Comparison of ENCODE assay signal across 36 cellular contexts in genomic region chr7:44497151-44498013, GRCh38. TPM values are rescaled to one million over a fixed set of nuclear protein-coding genes. Genes with fewer than 3 reads are reported as not detected.
"Had no signal": no experiment of that assay in that cellular context is flagged by ENCODE, and none has a peak within 500 bp of the region (broad histone marks: within the 10 kb centered on the region; RNA-seq: fewer than 3 reads in every experiment).

No MANE protein-coding gene starts in this region.

- H3K36me3 ChIP-seq: cardiac muscle cell, lower lobe of right lung, ovary, sigmoid colon, stomach, thyroid gland, upper lobe of left lung, vagina had no signal

- ATAC-seq: activated CD4-positive, CD25-positive, alpha-beta regulatory T cell treated with anti-CD3 and anti-CD28 coated beads, Interleukin-2, amount 50 U/mL, for 24 hours; body of pancreas; effector memory CD8-positive, alpha-beta T cell; lower lobe of right lung; mucosa of descending colon; stimulated activated naive B cell treated with anti-CD40 and anti-IgM and Interleukin-4, amounts not matched to agents 10 μg/mL and 1 μg/mL and 100 μg/mL, for 72 hours had no signal

- H3K4me1 Mint-ChIP-seq: immature natural killer cell; stimulated activated naive B cell treated with anti-CD40 and anti-IgM and Interleukin-4, amounts not matched to agents 10 μg/mL and 1 μg/mL and 100 μg/mL, for 72 hours had no signal

- H3K27ac Mint-ChIP-seq: activated naive CD8-positive, alpha-beta T cell; effector memory CD8-positive, alpha-beta T cell; immature natural killer cell; natural killer cell treated with Interleukin-12 subunit alpha and Interleukin-12 subunit beta and Interleukin-15 and Interleukin-18, amount 100 ng/mL, for 72 hours; progenitor cell of endocrine pancreas; stimulated activated naive B cell treated with anti-CD40 and anti-IgM and Interleukin-4, amounts not matched to agents 10 μg/mL and 1 μg/mL and 100 μg/mL, for 72 hours; T-helper 2 cell treated with Interferon-gamma antibody and Interleukin-4, amounts not matched to agents 5 μg/mL and 100 μg/mL, for 36 hours had no signal

- H3K9me3 Mint-ChIP-seq: effector memory CD8-positive, alpha-beta T cell; immature natural killer cell; natural killer cell treated with Interleukin-12 subunit alpha and Interleukin-12 subunit beta and Interleukin-15 and Interleukin-18, amount 100 ng/mL, for 72 hours; stimulated activated naive B cell treated with anti-CD40 and anti-IgM and Interleukin-4, amounts not matched to agents 10 μg/mL and 1 μg/mL and 100 μg/mL, for 72 hours; T-helper 2 cell treated with Interferon-gamma antibody and Interleukin-4, amounts not matched to agents 5 μg/mL and 100 μg/mL, for 36 hours had no signal

- H3K4me3 Mint-ChIP-seq: activated naive CD8-positive, alpha-beta T cell; effector memory CD8-positive, alpha-beta T cell; immature natural killer cell; natural killer cell treated with Interleukin-12 subunit alpha and Interleukin-12 subunit beta and Interleukin-15 and Interleukin-18, amount 100 ng/mL, for 72 hours; stimulated activated naive B cell treated with anti-CD40 and anti-IgM and Interleukin-4, amounts not matched to agents 10 μg/mL and 1 μg/mL and 100 μg/mL, for 72 hours; T-helper 2 cell treated with Interferon-gamma antibody and Interleukin-4, amounts not matched to agents 5 μg/mL and 100 μg/mL, for 36 hours had no signal

- H3K27ac ChIP-seq: body of pancreas, cardiac muscle cell, lower lobe of right lung, ovary, stomach, thyroid gland, upper lobe of left lung, vagina, VCaP had no signal

- H3K4me3 ChIP-seq: body of pancreas, cardiac muscle cell, lower lobe of right lung, mucosa of descending colon, ovary, sigmoid colon, smooth muscle cell, stomach, thyroid gland, upper lobe of left lung, vagina had no signal

- H3K4me2 ChIP-seq: smooth muscle cell had no signal

- H3K27me3 Mint-ChIP-seq: activated naive CD8-positive, alpha-beta T cell had no signal

- H3K4me1 ChIP-seq: body of pancreas, lower lobe of right lung, stomach, thyroid gland, upper lobe of left lung, vagina had no signal

- H3K9me3 ChIP-seq: body of pancreas, lower lobe of right lung, mucosa of descending colon, ovary, sigmoid colon, stomach, thyroid gland, upper lobe of left lung, vagina had no signal

- DNase-seq: activated CD4-positive, alpha-beta T cell treated with anti-CD3 and anti-CD28 coated beads for 48 hours; activated CD4-positive, alpha-beta T cell treated with anti-CD3 and anti-CD28 coated beads, Interleukin-2, amount 50 U/mL, for 48 hours; activated CD8-positive, alpha-beta memory T cell treated with anti-CD3 and anti-CD28 coated beads for 24 hours; activated effector memory CD4-positive, alpha-beta T cell treated with Interleukin-2 at 50 U/mL for 16 hours; activated naive CD4-positive, alpha-beta T cell treated with Interleukin-2 at 50 U/mL for 16 hours; aorta; body of pancreas; cortex of kidney; effector memory CD8-positive, alpha-beta T cell; foreskin melanocyte; hippocampal formation; immature natural killer cell; lower lobe of right lung; mucosa of descending colon; ovary; retina; sigmoid colon; stimulated activated CD4-positive, alpha-beta T cell treated with anti-CD3 and anti-CD28 coated beads, Interleukin-1b, Interleukin-23, amount 100 ng/mL, for 48 hours; stimulated activated CD4-positive, alpha-beta T cell treated with anti-CD3 and anti-CD28 coated beads, Interleukin-4, amount 100 ng/mL, for 4 hours; stimulated activated CD8-positive, alpha-beta memory T cell treated with anti-CD3 and anti-CD28 coated beads, Interleukin-4, amount 100 ng/mL, for 48 hours; stimulated activated naive B cell treated with anti-CD40 and anti-IgM and Interleukin-4, amounts not matched to agents 10 μg/mL and 1 μg/mL and 100 μg/mL, for 72 hours; stomach; T-helper 1 cell; thyroid gland; upper lobe of left lung had no signal

- H3K36me3 Mint-ChIP-seq: activated naive CD8-positive, alpha-beta T cell; immature natural killer cell; natural killer cell treated with Interleukin-12 subunit alpha and Interleukin-12 subunit beta and Interleukin-15 and Interleukin-18, amount 100 ng/mL, for 72 hours; stimulated activated naive B cell treated with anti-CD40 and anti-IgM and Interleukin-4, amounts not matched to agents 10 μg/mL and 1 μg/mL and 100 μg/mL, for 72 hours had no signal

- H3K27me3 ChIP-seq: body of pancreas, ovary, sigmoid colon, stomach, thyroid gland, upper lobe of left lung, vagina had no signal

RNA-seq across cellular contexts. Expression of gene NPC1L1, which starts 43.7 kb away (rescaled TPM):
- total RNA-seq: cardiac muscle cell, chondrocyte, myocyte, thyroid gland had no signal
- polyA plus RNA-seq: cardiac muscle cell, immature natural killer cell had no signal
